6 cellular contexts compared by ENCODE assay signal in the genomic region with DNA sequence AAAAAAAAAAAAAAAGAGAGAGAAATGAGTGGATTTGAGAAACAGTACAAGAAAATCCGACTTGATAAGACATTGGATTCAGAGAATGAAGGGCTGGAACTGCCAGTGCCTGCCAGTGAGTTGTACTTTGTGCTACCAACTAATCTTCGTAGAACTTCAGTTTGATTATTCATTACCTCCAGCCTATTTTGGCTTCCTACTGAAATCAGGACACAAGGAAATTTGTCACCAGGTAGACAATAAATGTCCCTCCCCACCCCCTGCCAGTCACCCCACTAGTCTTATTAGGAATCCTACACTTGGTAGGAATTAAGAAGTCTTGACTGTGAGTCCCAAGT.
"Had no signal": no experiment of that assay in that cellular context is flagged by ENCODE, and none has a peak within 500 bp of the region (broad histone marks: within the 10 kb centered on the region; RNA-seq: fewer than 3 reads in every experiment).

No MANE protein-coding gene starts in this region.

- H3K27ac ChIP-seq: foreskin keratinocyte, psoas muscle, thoracic aorta had no signal

- H3K27me3 ChIP-seq: stomach had no signal

- DNase-seq: left ventricle myocardium superior, naive B cell, psoas muscle had no signal

- H3K9me3 ChIP-seq: psoas muscle, stomach, thoracic aorta had no signal

- H3K4me3 ChIP-seq: psoas muscle, stomach, thoracic aorta had no signal

- H3K4me1 ChIP-seq: foreskin keratinocyte, psoas muscle had no signal

- H3K36me3 ChIP-seq: stomach, thoracic aorta had no signal
